ENCODE assay signal across 28 cellular contexts in the genomic region with DNA sequence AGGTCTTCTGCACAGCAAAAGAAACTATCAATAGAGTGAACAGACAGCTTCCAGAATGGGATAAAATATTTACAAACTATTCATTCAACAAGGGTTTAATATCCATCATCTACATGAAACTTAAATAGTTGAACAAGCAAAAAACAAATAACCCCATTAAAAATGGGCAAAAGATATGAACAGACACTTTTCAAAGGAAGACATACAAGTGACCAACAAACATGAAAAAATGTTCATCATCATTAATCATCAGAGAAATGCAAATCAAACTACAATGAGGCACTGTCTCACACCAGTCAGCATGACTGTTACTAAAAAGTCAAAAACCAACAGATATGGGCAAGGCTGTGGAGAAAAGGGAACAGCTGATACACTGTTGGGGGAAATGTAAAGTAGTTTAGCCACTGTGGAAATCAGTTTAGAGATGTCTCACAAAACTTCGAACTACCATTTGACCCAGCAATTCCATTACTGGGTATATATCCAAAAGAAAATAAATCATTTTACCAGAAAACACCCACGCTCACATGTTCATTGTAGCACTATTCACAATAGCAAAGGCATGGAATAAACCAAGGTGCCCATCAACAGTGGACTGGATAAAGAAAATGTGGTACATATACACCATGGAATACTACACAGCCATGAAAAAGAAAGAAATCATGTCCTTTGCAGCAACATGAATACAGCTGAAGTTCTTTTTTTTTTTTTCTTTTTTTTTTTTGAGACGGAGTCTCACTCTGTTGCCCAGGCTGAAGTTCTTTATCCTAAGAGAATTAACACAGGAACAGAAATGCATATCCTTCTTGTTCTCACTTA.
DNase-seq lines count a peak whose midpoint lies in the region; ATAC-seq, FAIRE-seq and TF ChIP-seq lines count a peak whose summit lies in the region.
"Had no signal": no experiment of that assay in that cellular context is flagged by ENCODE, and none has a peak within 500 bp of the region (broad histone marks: within the 10 kb centered on the region; RNA-seq: fewer than 3 reads in every experiment).

No MANE protein-coding gene starts in this region.

- DNase-seq in activated CD4-positive, alpha-beta T cell treated with anti-CD3 and anti-CD28 coated beads for 36 hours = no peak
- no peak for DNase-seq in activated CD4-positive, alpha-beta T cell treated with anti-CD3 and anti-CD28 coated beads, Interleukin-2, amount 50 U/mL, for 4 hours
- DNase-seq in K562 (ENCODE audit: extremely low read depth in 1 of 4, low spot score in 3 of 4) (no peak), dorsolateral prefrontal cortex (no peak), hippocampal formation (lab: John Stamatoyannopoulos, UW) (no peak), DMS53 treated with DMSO at 0.1 percent for 48 hours (lab: John Stamatoyannopoulos, UW; ENCODE audit: unreplicated experiment) (no peak)
- DNase-seq in stimulated activated effector memory CD8-positive, alpha-beta T cell treated with anti-CD3 and anti-CD28 coated beads, Interleukin-12 subunit alpha, Interleukin-12 subunit beta, amount 100 ng/mL, for 72 hours (ENCODE audit: low spot score in 2 of 2) = no peak
- DNase-seq: 8988T; ACHN; BE2C; C1 segment of cervical spinal cord; Caco-2; Calu3; CD4-positive, alpha-beta memory T cell; CD4-positive, CD25-positive, alpha-beta regulatory T cell; CD8-positive, alpha-beta memory T cell; DMS79; DND-41; EL; GDM1 had no signal

- H3K4me3 ChIP-seq in K562 (no peak overlapping the region), dorsolateral prefrontal cortex (no peak overlapping the region)
- H3K4me3 ChIP-seq: BLaER1, GM12878 had no signal

- no peaks in the 10 kb centered on the region for H3K4me1 ChIP-seq in K562 (replicated peaks in 1 of 2; ENCODE audit: control insufficient read depth in 2 of 2, insufficient read depth in 2 of 2, low read length in 2 of 2)
- H3K4me1 ChIP-seq: BE2C, BLaER1, Caco-2 had no signal

- TF ChIP-seq RAD21 in K562 (CRISPR knock-in tag; conservative IDR thresholded peaks at IDR 0.05 in 1 of 2, IDR thresholded peaks at IDR 0.05 in 1 of 2) = no peak

- no peak for TF ChIP-seq EP300 in K562 (IDR thresholded peaks at IDR 0.05; ENCODE audit: low read length)

- no peaks in the 10 kb centered on the region for H3K4me1 Mint-ChIP-seq in activated CD4-positive, alpha-beta T cell treated with anti-CD3 and anti-CD28 coated beads for 36 hours
- no peaks in the 10 kb centered on the region for H3K4me1 Mint-ChIP-seq in activated T-helper 17 cell treated with anti-CD3 and anti-CD28 coated beads, Interleukin-2, amount 50 U/mL, for 72 hours
- H3K4me1 Mint-ChIP-seq in stimulated activated effector memory CD8-positive, alpha-beta T cell treated with anti-CD3 and anti-CD28 coated beads, Interleukin-12 subunit alpha, Interleukin-12 subunit beta, amount 100 ng/mL, for 72 hours = no peaks in the 10 kb centered on the region
- H3K4me1 Mint-ChIP-seq: CD14-positive monocyte; CD4-positive, alpha-beta memory T cell; CD4-positive, CD25-positive, alpha-beta regulatory T cell; CD8-positive, alpha-beta memory T cell had no signal

- H3K4me3 Mint-ChIP-seq in activated CD4-positive, alpha-beta T cell treated with anti-CD3 and anti-CD28 coated beads for 36 hours = no peak overlapping the region
- no peak overlapping the region for H3K4me3 Mint-ChIP-seq in activated T-helper 17 cell treated with anti-CD3 and anti-CD28 coated beads, Interleukin-2, amount 50 U/mL, for 72 hours
- no peak overlapping the region for H3K4me3 Mint-ChIP-seq in stimulated activated effector memory CD8-positive, alpha-beta T cell treated with anti-CD3 and anti-CD28 coated beads, Interleukin-12 subunit alpha, Interleukin-12 subunit beta, amount 100 ng/mL, for 72 hours
- H3K4me3 Mint-ChIP-seq: CD14-positive monocyte; CD4-positive, alpha-beta memory T cell; CD4-positive, CD25-positive, alpha-beta regulatory T cell; CD8-positive, alpha-beta memory T cell had no signal

- no peaks in the 10 kb centered on the region for H3K79me2 ChIP-seq in K562 (ENCODE audit: control insufficient read depth, insufficient read depth, low read length)

- in situ Hi-C loops in K562 (cut with MboI) = no loop called here

- H3K27ac ChIP-seq in K562 (ENCODE audit: extremely low read depth, low read depth, low read length) = no peak overlapping the region
- no peak overlapping the region for H3K27ac ChIP-seq in dorsolateral prefrontal cortex
- H3K27ac ChIP-seq: BLaER1 had no signal

- H3K9me3 ChIP-seq in K562 (replicated peaks; ENCODE audit: control insufficient read depth, insufficient read depth, low read depth, low read length) = no peaks in the 10 kb centered on the region
- H3K9me3 ChIP-seq: BE2C had no signal

- no peak for TF ChIP-seq POLR2A in K562 (conservative IDR thresholded peaks at IDR 0.05)

- H3K9ac ChIP-seq in K562 (ENCODE audit: insufficient read depth in 1 of 2, low read depth in 2 of 2, low read length in 2 of 2) = no peak overlapping the region
- H3K9ac ChIP-seq: BLaER1 had no signal

- intact Hi-C loops in activated CD4-positive, alpha-beta T cell treated with anti-CD3 and anti-CD28 coated beads for 36 hours (cut with DNase I, micrococcal nuclease) = no loop called here
- intact Hi-C loops in K562 (cut with micrococcal nuclease) = no loop called here
- intact Hi-C loops in dorsolateral prefrontal cortex (cut with DNase I) = no loop called here

- peaks cover 15% of the 10 kb centered on the region for H3K36me3 Mint-ChIP-seq in activated CD4-positive, alpha-beta T cell treated with anti-CD3 and anti-CD28 coated beads for 36 hours (ENCODE audit: low read depth)
- no peaks in the 10 kb centered on the region for H3K36me3 Mint-ChIP-seq in activated T-helper 17 cell treated with anti-CD3 and anti-CD28 coated beads, Interleukin-2, amount 50 U/mL, for 72 hours (ENCODE audit: low read depth)
- no peaks in the 10 kb centered on the region for H3K36me3 Mint-ChIP-seq in stimulated activated effector memory CD8-positive, alpha-beta T cell treated with anti-CD3 and anti-CD28 coated beads, Interleukin-12 subunit alpha, Interleukin-12 subunit beta, amount 100 ng/mL, for 72 hours
- H3K36me3 Mint-ChIP-seq: CD14-positive monocyte; CD4-positive, CD25-positive, alpha-beta regulatory T cell had no signal

- CTCF ChIA-PET in activated CD4-positive, alpha-beta T cell treated with anti-CD3 and anti-CD28 coated beads for 36 hours (lab: Charles Lee) = no interaction called here
- CTCF ChIA-PET in K562 (lab: Yijun Ruan, JAX; ENCODE audit: low intra/inter-chr PET ratio) = no interaction called here

- H3K27me3 Mint-ChIP-seq in activated CD4-positive, alpha-beta T cell treated with anti-CD3 and anti-CD28 coated beads for 36 hours = no peaks in the 10 kb centered on the region
- H3K27me3 Mint-ChIP-seq in activated T-helper 17 cell treated with anti-CD3 and anti-CD28 coated beads, Interleukin-2, amount 50 U/mL, for 72 hours = no peaks in the 10 kb centered on the region
- H3K27me3 Mint-ChIP-seq: CD4-positive, alpha-beta memory T cell had no signal

- WGBS in K562 (ENCODE audit: insufficient coverage, low coverage, missing lambda C conversion rate) = 2% methylated on average over 2 of the region's 3 CpGs

- no peak for FAIRE-seq in K562 (lab: Jason Lieb, UNC)
- FAIRE-seq: A204.1, D721Med, GM12878, GM12892, GM18507 had no signal

- no peak overlapping the region for H3K4me2 ChIP-seq in K562 (ENCODE audit: insufficient read depth, low read length)
- H3K4me2 ChIP-seq: BLaER1 had no signal

- TF ChIP-seq CTCF in K562 (IDR thresholded peaks at IDR 0.05 in 2 of 3, conservative IDR thresholded peaks at IDR 0.05 in 1 of 3; ENCODE audit: insufficient read depth in 2 of 3, low read depth in 1 of 3, low read length in 3 of 3) = no peak
- TF ChIP-seq CTCF in dorsolateral prefrontal cortex (IDR thresholded peaks at IDR 0.05 in 54 of 56, conservative IDR thresholded peaks at IDR 0.05 in 2 of 56; ENCODE audit: low read depth in 1 of 56, partially characterized antibody in 56 of 56) = no peak

- POLR2A ChIA-PET in activated CD4-positive, alpha-beta T cell treated with anti-CD3 and anti-CD28 coated beads for 36 hours (lab: Charles Lee) = no interaction called here
- POLR2A ChIA-PET in K562 (lab: Yijun Ruan, JAX) = no interaction called here

- H3K27me3 ChIP-seq in K562 (ENCODE audit: control insufficient read depth in 2 of 2, insufficient read depth in 2 of 2, low read length in 2 of 2) = no peaks in the 10 kb centered on the region
- H3K27me3 ChIP-seq in dorsolateral prefrontal cortex = no peaks in the 10 kb centered on the region
- H3K27me3 ChIP-seq: BE2C, BLaER1 had no signal

- H4K20me1 ChIP-seq in K562 (replicated peaks; ENCODE audit: control insufficient read depth, insufficient read depth, low read length) = no peaks in the 10 kb centered on the region
- H4K20me1 ChIP-seq: BLaER1 had no signal

- H2AFZ ChIP-seq in K562 (ENCODE audit: low read depth, low read length) = no peak overlapping the region

- BruUV-seq in K562 (replicated peaks; lab: Mats Ljungman, UMichigan) = no TSS peak

- no peak overlapping the region for H3K27ac Mint-ChIP-seq in activated CD4-positive, alpha-beta T cell treated with anti-CD3 and anti-CD28 coated beads for 36 hours
- no peak overlapping the region for H3K27ac Mint-ChIP-seq in activated T-helper 17 cell treated with anti-CD3 and anti-CD28 coated beads, Interleukin-2, amount 50 U/mL, for 72 hours
- no peak overlapping the region for H3K27ac Mint-ChIP-seq in stimulated activated effector memory CD8-positive, alpha-beta T cell treated with anti-CD3 and anti-CD28 coated beads, Interleukin-12 subunit alpha, Interleukin-12 subunit beta, amount 100 ng/mL, for 72 hours
- H3K27ac Mint-ChIP-seq: CD14-positive monocyte; CD4-positive, alpha-beta memory T cell; CD4-positive, CD25-positive, alpha-beta regulatory T cell had no signal

- H3K36me3 ChIP-seq in K562 (ENCODE audit: control insufficient read depth, insufficient read depth, low read length) = no peaks in the 10 kb centered on the region
- H3K36me3 ChIP-seq: BE2C, BLaER1 had no signal

- peaks cover 33% of the 10 kb centered on the region for H3K9me3 Mint-ChIP-seq in activated CD4-positive, alpha-beta T cell treated with anti-CD3 and anti-CD28 coated beads for 36 hours (ENCODE audit: low read depth)
- peaks cover 7% of the 10 kb centered on the region for H3K9me3 Mint-ChIP-seq in activated T-helper 17 cell treated with anti-CD3 and anti-CD28 coated beads, Interleukin-2, amount 50 U/mL, for 72 hours
- peaks cover 27% of the 10 kb centered on the region for H3K9me3 Mint-ChIP-seq in stimulated activated effector memory CD8-positive, alpha-beta T cell treated with anti-CD3 and anti-CD28 coated beads, Interleukin-12 subunit alpha, Interleukin-12 subunit beta, amount 100 ng/mL, for 72 hours

- ATAC-seq in activated CD4-positive, alpha-beta T cell treated with anti-CD3 and anti-CD28 coated beads for 36 hours = peak; percentile 36
- ATAC-seq in activated T-helper 17 cell treated with anti-CD3 and anti-CD28 coated beads, Interleukin-2, amount 50 U/mL, for 72 hours (replicated peaks) = peak; percentile 89
- ATAC-seq in K562 = no peak
- ATAC-seq in stimulated activated effector memory CD8-positive, alpha-beta T cell treated with anti-CD3 and anti-CD28 coated beads, Interleukin-12 subunit alpha, Interleukin-12 subunit beta, amount 100 ng/mL, for 72 hours = peak; percentile 58
- ATAC-seq: GM12878 had no signal

- H3K9me1 ChIP-seq in K562 (ENCODE audit: control insufficient read depth, insufficient read depth, low read length) = no peaks in the 10 kb centered on the region

TF ChIP-seq in K562, 482 proteins besides CTCF, POLR2A, EP300 and RAD21 (continues in another document):
- TF ChIP-seq NR2C1 (IDR thresholded peaks at IDR 0.05) (no peak), NR2C1 (tag; IDR thresholded peaks at IDR 0.05) (no peak)
